In the genomic region with DNA sequence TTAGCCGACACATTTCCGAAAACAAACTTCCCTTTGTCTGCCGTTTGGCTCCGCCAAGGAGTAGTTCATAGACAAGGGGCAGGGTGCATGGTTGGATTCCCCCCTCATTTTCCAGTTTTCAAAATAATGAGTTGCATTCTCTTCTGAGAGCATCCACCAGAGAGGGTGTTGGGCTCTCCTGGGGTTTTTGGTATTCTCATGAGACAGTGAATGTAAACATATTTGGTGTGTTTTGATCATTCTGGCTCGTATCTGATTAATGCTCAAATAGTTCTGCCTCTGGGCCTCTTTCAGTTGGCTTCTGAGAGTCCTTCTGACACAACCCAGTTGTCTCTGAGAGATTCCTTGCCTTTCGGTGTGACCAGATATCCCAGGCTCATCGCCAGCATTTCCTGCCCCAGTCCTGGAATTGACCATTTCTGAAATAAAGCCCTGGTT, we compare ENCODE assay signal across 21 cellular contexts. TPM values are rescaled to one million over a fixed set of nuclear protein-coding genes. Genes with fewer than 3 reads are reported as not detected.
A peak's percentile ranks its signal among the peaks of the same experiment; 100 is the strongest.
DNase-seq lines count a peak whose midpoint lies in the region; ATAC-seq and TF ChIP-seq lines count a peak whose summit lies in the region.
"Had no signal": no experiment of that assay in that cellular context is flagged by ENCODE, and none has a peak within 500 bp of the region (broad histone marks: within the 10 kb centered on the region; RNA-seq: fewer than 3 reads in every experiment).

No MANE protein-coding gene starts in this region.

- H3K27ac Mint-ChIP-seq in brain (peak overlapping the region in 3 of 5 experiments; percentile 24 to 94 (median 89)), glutamatergic neuron (ENCODE audit: unreplicated experiment) (no peak overlapping the region)
- peak overlapping the region; percentile 9 for H3K27ac Mint-ChIP-seq in stimulated activated naive B cell treated with anti-CD40 and anti-IgM and Interleukin-4, amounts not matched to agents 10 μg/mL and 1 μg/mL and 100 μg/mL, for 72 hours
- H3K27ac Mint-ChIP-seq: activated CD4-positive, alpha-beta T cell treated with anti-CD3 and anti-CD28 coated beads, Interleukin-2, amount 10 ng/mL, durations not matched to agents 24 days and 14 days; activated naive CD8-positive, alpha-beta T cell treated with anti-CD3 and anti-CD28 coated beads, Interleukin-2, amount 10 ng/mL, durations not matched to agents 7 days and 5 days; activated T-helper 2 cell treated with anti-CD3 and anti-CD28 coated beads, Interferon-gamma antibody, Interleukin-2, Interleukin-4, amounts not matched to agents 10 μg/mL and 5 μg/mL and 100 μg/mL, durations not matched to agents 14 hours and 24 hours and 36 hours; T-helper 1 cell treated with Interleukin-12 subunit alpha and Interleukin-12 subunit beta and Interleukin-4 antibody, amounts not matched to agents 30 μg/mL and 1 μg/mL, for 36 hours had no signal

- H3K27me3 Mint-ChIP-seq in brain (peaks cover 2% of the 10 kb centered on the region), glutamatergic neuron (ENCODE audit: unreplicated experiment) (peaks cover 27% of the 10 kb centered on the region)
- no peaks in the 10 kb centered on the region for H3K27me3 Mint-ChIP-seq in stimulated activated naive B cell treated with anti-CD40 and anti-IgM and Interleukin-4, amounts not matched to agents 10 μg/mL and 1 μg/mL and 100 μg/mL, for 72 hours
- H3K27me3 Mint-ChIP-seq: activated CD4-positive, alpha-beta T cell treated with anti-CD3 and anti-CD28 coated beads, Interleukin-2, amount 10 ng/mL, durations not matched to agents 24 days and 14 days; activated naive CD8-positive, alpha-beta T cell treated with anti-CD3 and anti-CD28 coated beads, Interleukin-2, amount 10 ng/mL, durations not matched to agents 7 days and 5 days had no signal

- H3K4me1 Mint-ChIP-seq in brain (peaks cover 40% of the 10 kb centered on the region), glutamatergic neuron (ENCODE audit: low read depth, unreplicated experiment) (peaks cover 39% of the 10 kb centered on the region)
- H3K4me1 Mint-ChIP-seq in stimulated activated naive B cell treated with anti-CD40 and anti-IgM and Interleukin-4, amounts not matched to agents 10 μg/mL and 1 μg/mL and 100 μg/mL, for 72 hours, result peaks cover 32 to 35% of the 10 kb centered on the region in 2 donors

- peak; percentile 64 for DNase-seq in EH (ENCODE audit: low read depth)
- DNase-seq in glutamatergic neuron, result no peak
- no peak for DNase-seq in stimulated activated naive B cell treated with anti-CD40 and anti-IgM and Interleukin-4, amounts not matched to agents 10 μg/mL and 1 μg/mL and 100 μg/mL, for 72 hours
- no peak for DNase-seq in dermis blood vessel endothelial cell
- no peak for DNase-seq in HK-2 (ENCODE audit: unreplicated experiment)
- DNase-seq: activated CD4-positive, alpha-beta T cell treated with anti-CD3 and anti-CD28 coated beads, Interleukin-2, amount 10 ng/mL, durations not matched to agents 24 days and 14 days; activated CD8-positive, alpha-beta memory T cell treated with anti-CD3 and anti-CD28 coated beads, Interleukin-2, amount 50 U/mL, for 4 hours; activated naive CD8-positive, alpha-beta T cell treated with anti-CD3 and anti-CD28 coated beads, Interleukin-2, amount 10 ng/mL, durations not matched to agents 7 days and 5 days; DMS 273 treated with DMSO at 0.1 percent for 48 hours; endodermal cell; NCI-H1417 treated with DMSO at 0.1 percent for 48 hours; NCI-H510A treated with DMSO at 0.1 percent for 48 hours; Peyer's patch; psoas muscle; stimulated activated CD4-positive, alpha-beta T cell treated with anti-CD3 and anti-CD28 coated beads, Interleukin-2, amount 100 ng/mL, for 48 hours; stimulated activated naive CD4-positive, alpha-beta T cell treated with Interleukin-2 at 50 U/mL for 16 hours had no signal

- H3K4me3 Mint-ChIP-seq in brain (no peak overlapping the region), glutamatergic neuron (ENCODE audit: unreplicated experiment) (peak overlapping the region; percentile 67)
- no peak overlapping the region for H3K4me3 Mint-ChIP-seq in stimulated activated naive B cell treated with anti-CD40 and anti-IgM and Interleukin-4, amounts not matched to agents 10 μg/mL and 1 μg/mL and 100 μg/mL, for 72 hours
- H3K4me3 Mint-ChIP-seq: activated CD4-positive, alpha-beta T cell treated with anti-CD3 and anti-CD28 coated beads, Interleukin-2, amount 10 ng/mL, durations not matched to agents 24 days and 14 days; activated naive CD8-positive, alpha-beta T cell treated with anti-CD3 and anti-CD28 coated beads, Interleukin-2, amount 10 ng/mL, durations not matched to agents 7 days and 5 days; endodermal cell; T-helper 1 cell treated with Interleukin-12 subunit alpha and Interleukin-12 subunit beta and Interleukin-4 antibody, amounts not matched to agents 30 μg/mL and 1 μg/mL, for 36 hours had no signal

- H3K9me3 Mint-ChIP-seq in brain, result peaks cover 0 to 7% (median 0%) of the 10 kb centered on the region in 5 experiments
- H3K9me3 Mint-ChIP-seq in glutamatergic neuron (ENCODE audit: unreplicated experiment), result peaks cover 24% of the 10 kb centered on the region
- peaks cover 6 to 8% of the 10 kb centered on the region in 2 donors for H3K9me3 Mint-ChIP-seq in stimulated activated naive B cell treated with anti-CD40 and anti-IgM and Interleukin-4, amounts not matched to agents 10 μg/mL and 1 μg/mL and 100 μg/mL, for 72 hours
- H3K9me3 Mint-ChIP-seq: endodermal cell had no signal

- no peak for ATAC-seq in stimulated activated naive B cell treated with anti-CD40 and anti-IgM and Interleukin-4, amounts not matched to agents 10 μg/mL and 1 μg/mL and 100 μg/mL, for 72 hours (replicated peaks)
- ATAC-seq in HG02610 (IDR thresholded peaks at IDR 0.05; ENCODE audit: unreplicated experiment) (no peak), HG03565 (IDR thresholded peaks at IDR 0.05; ENCODE audit: unreplicated experiment) (no peak)
- ATAC-seq: psoas muscle had no signal

- TF ChIP-seq CTCF in brain (conservative IDR thresholded peaks at IDR 0.05) (no peak), glutamatergic neuron (IDR thresholded peaks at IDR 0.05; ENCODE audit: partially characterized antibody, unreplicated experiment) (no peak)

- H3K36me3 Mint-ChIP-seq in brain, result peaks cover 34% of the 10 kb centered on the region
- peaks cover 24% of the 10 kb centered on the region for H3K36me3 Mint-ChIP-seq in glutamatergic neuron (ENCODE audit: unreplicated experiment)
- H3K36me3 Mint-ChIP-seq in stimulated activated naive B cell treated with anti-CD40 and anti-IgM and Interleukin-4, amounts not matched to agents 10 μg/mL and 1 μg/mL and 100 μg/mL, for 72 hours, result peaks cover 32 to 49% of the 10 kb centered on the region in 2 donors

RNA-seq across cellular contexts. Expression of a gene that starts 21.7 kb away (rescaled TPM):
- polyA plus RNA-seq in brain (ENCODE audit: insufficient read depth, low read depth, low replicate concordance), result 12.6 TPM
- total RNA-seq in glutamatergic neuron (ENCODE audit: unreplicated experiment), result 85.7 TPM
- total RNA-seq in dermis blood vessel endothelial cell, result 48.8 and 58.5 TPM in 2 replicates
